21 cellular contexts compared by ENCODE assay signal in the genomic region with DNA sequence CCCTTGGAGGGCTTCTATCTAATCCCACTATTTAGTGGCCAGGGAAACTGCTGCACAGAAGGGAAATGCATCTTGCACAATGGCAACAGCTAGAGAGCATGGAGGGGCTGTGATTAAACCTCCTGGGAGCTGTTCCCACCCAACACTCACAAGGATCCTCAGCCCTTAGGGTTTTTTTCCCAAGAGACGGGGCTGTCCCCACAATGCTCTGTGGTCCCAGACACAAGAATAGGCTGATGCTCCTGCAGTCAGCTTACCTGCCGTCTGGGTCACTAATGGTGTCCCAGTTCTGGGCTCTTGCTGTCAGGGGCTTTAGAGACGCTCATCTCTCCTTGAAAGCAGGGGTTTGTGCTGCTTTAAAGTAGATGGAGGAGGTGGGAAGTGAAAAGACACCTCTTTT. TPM values are rescaled to one million over a fixed set of nuclear protein-coding genes. Genes with fewer than 3 reads are reported as not detected.
DNase-seq lines count a peak whose midpoint lies in the region; ATAC-seq lines count a peak whose summit lies in the region.
"Had no signal": no experiment of that assay in that cellular context is flagged by ENCODE, and none has a peak within 500 bp of the region (broad histone marks: within the 10 kb centered on the region; RNA-seq: fewer than 3 reads in every experiment).

No MANE protein-coding gene starts in this region.

- no peaks in the 10 kb centered on the region for H4K20me1 ChIP-seq in BLaER1 treated with 17β-estradiol and CSF1 and Interleukin-3, amounts not matched to agents 10 nM and 100 nM

- H3K4me1 ChIP-seq in BLaER1 treated with 17β-estradiol and CSF1 and Interleukin-3, amounts not matched to agents 10 nM and 100 nM = peaks cover 0 to 97% (median 48%) of the 10 kb centered on the region in 10 experiments; a peak in 15 of 20 replicates
- H3K4me1 ChIP-seq: SJCRH30 had no signal

- H3K4me3 ChIP-seq in BLaER1 treated with 17β-estradiol and CSF1 and Interleukin-3, amounts not matched to agents 10 nM and 100 nM = peak overlapping the region in 1 of 10 experiments; percentile 7; a peak in 1 of 20 replicates
- no peak overlapping the region for H3K4me3 ChIP-seq in H7 (ENCODE audit: insufficient read depth, low read depth, low read length)
- H3K4me3 ChIP-seq: SJCRH30 had no signal

- H3K27ac ChIP-seq in BLaER1 treated with 17β-estradiol and CSF1 and Interleukin-3, amounts not matched to agents 10 nM and 100 nM = peak overlapping the region in 7 of 11 experiments; percentile 19 to 97 (median 92); a peak in 11 of 22 replicates
- H3K27ac ChIP-seq: KMS-11, SJCRH30 had no signal

- H3K27me3 ChIP-seq in BLaER1 treated with 17β-estradiol and CSF1 and Interleukin-3, amounts not matched to agents 10 nM and 100 nM = no peaks in the 10 kb centered on the region
- H3K27me3 ChIP-seq in H7 (ENCODE audit: control insufficient read depth, insufficient read depth, low read length) = no peaks in the 10 kb centered on the region

- DNase-seq in H7 (peak; percentile 20), islet precursor cell (peak; percentile 31)
- DNase-seq in stimulated activated CD8-positive, alpha-beta memory T cell treated with anti-CD3 and anti-CD28 coated beads, Interleukin-4, amount 100 ng/mL, for 48 hours = peak; percentile 13
- DNase-seq: CD4-positive, CD25-positive, alpha-beta regulatory T cell; COR-L47; DMS79; IMR-90; NCI-H1105; NCI-H146; NCI-H2029; NCI-H226; NCI-H510A treated with DMSO at 0.1 percent for 48 hours; NCI-H774; SJCRH30 had no signal

- H3K4me2 ChIP-seq in BLaER1 treated with 17β-estradiol and CSF1 and Interleukin-3, amounts not matched to agents 10 nM and 100 nM = peak overlapping the region in 7 of 11 experiments; percentile 43 to 98 (median 97); a peak in 13 of 22 replicates
- H3K4me2 ChIP-seq: KMS-11 had no signal

- H3K9ac ChIP-seq in BLaER1 treated with 17β-estradiol and CSF1 and Interleukin-3, amounts not matched to agents 10 nM and 100 nM = peak overlapping the region in 4 of 11 experiments; percentile 6 to 89 (median 86); a peak in 5 of 22 replicates
- H3K9ac ChIP-seq: KMS-11 had no signal

- H3K9me3 ChIP-seq in BLaER1 treated with 17β-estradiol and CSF1 and Interleukin-3, amounts not matched to agents 10 nM and 100 nM (replicated peaks in 1 of 11) = no peaks in the 10 kb centered on the region
- H3K9me3 ChIP-seq: SJCRH30 had no signal

- ATAC-seq in GM18858 (IDR thresholded peaks at IDR 0.05; ENCODE audit: unreplicated experiment) = no peak
- ATAC-seq in GM21619 (IDR thresholded peaks at IDR 0.05; ENCODE audit: unreplicated experiment) = no peak
- ATAC-seq in HG02759 (IDR thresholded peaks at IDR 0.05; ENCODE audit: unreplicated experiment) = no peak
- ATAC-seq: HCT116, Panc1 had no signal

- H3K36me3 ChIP-seq in BLaER1 treated with 17β-estradiol and CSF1 and Interleukin-3, amounts not matched to agents 10 nM and 100 nM = peaks cover 0 to 75% (median 0%) of the 10 kb centered on the region in 11 experiments; a peak in 8 of 22 replicates
- H3K36me3 ChIP-seq in H7 (replicated peaks; ENCODE audit: control insufficient read depth, insufficient read depth, low read length) = no peaks in the 10 kb centered on the region
- H3K36me3 ChIP-seq: SJCRH30 had no signal

RNA-seq across cellular contexts. Expression of a gene that starts 4.6 kb away (rescaled TPM):
- total RNA-seq in H7 (2014; rRNA removed; shearing (Covaris generic)) = 0.18 TPM in 1 of 2 replicates, not detected in the other
- total RNA-seq: CD4-positive, CD25-positive, alpha-beta regulatory T cell; SJCRH30 had no signal

RNA-seq across cellular contexts. Expression of a gene that starts 17.3 kb away (rescaled TPM):
- not detected in 2 replicates for total RNA-seq in H7 (2014; rRNA removed; shearing (Covaris generic))
- total RNA-seq: CD4-positive, CD25-positive, alpha-beta regulatory T cell; IMR-90; SJCRH30 had no signal
